ENCODE assay signal across 8 cellular contexts in genomic region chr7:116954443-116954838, GRCh38. TPM values are rescaled to one million over a fixed set of nuclear protein-coding genes. Genes with fewer than 3 reads are reported as not detected.
DNase-seq lines count a peak whose midpoint lies in the region; ATAC-seq and TF ChIP-seq lines count a peak whose summit lies in the region.

No MANE protein-coding gene starts in this region.

- peak overlapping the region; percentile 92 to 94 for H3K27ac ChIP-seq in mucosa of rectum (ENCODE audit: low read depth in 2 of 2, low read length in 2 of 2)

- H3K4me1 ChIP-seq in mucosa of rectum (ENCODE audit: control insufficient read depth in 2 of 2, insufficient read depth in 2 of 2, low read length in 2 of 2): peaks cover 10 to 16% of the 10 kb centered on the region in 2 donors

- peaks cover 52% of the 10 kb centered on the region for H3K4me1 Mint-ChIP-seq in HFFc6 (ENCODE audit: low read depth)
- peaks cover 21% of the 10 kb centered on the region for H3K4me1 Mint-ChIP-seq in MCF 10A (ENCODE audit: insufficient read depth, unreplicated experiment)

- H3K9ac ChIP-seq in mucosa of rectum (ENCODE audit: low read depth in 1 of 2, low read length in 2 of 2): peak overlapping the region; percentile 90 to 98

- CTCF ChIA-PET in MCF 10A (lab: Yijun Ruan, JAX): interaction anchor here (0.6 to 1.2 kb wide), 6 partner anchors 19 to 34 kb away, joined by 3 to 6 read pairs (median 3); no protein-coding TSS in a partner anchor

- POLR2A ChIA-PET in MCF 10A (lab: Yijun Ruan, JAX): interaction anchor here (0.6 to 3.0 kb wide), 20 partner anchors 10 to 432 kb away, joined by 3 to 17 read pairs (median 4); no protein-coding TSS in a partner anchor

- no peaks in the 10 kb centered on the region for H3K27me3 Mint-ChIP-seq in HFFc6 (ENCODE audit: insufficient read depth)
- no peaks in the 10 kb centered on the region for H3K27me3 Mint-ChIP-seq in MCF 10A (ENCODE audit: insufficient read depth, unreplicated experiment)

- DNase-seq in AG09309 (ENCODE audit: low read depth) (no peak), HFFc6 (no peak), MCF 10A (ENCODE audit: unreplicated experiment) (no peak), OCI-M2 (lab: John Stamatoyannopoulos, UW; ENCODE audit: unreplicated experiment) (no peak)

- H3K9me3 Mint-ChIP-seq in HFFc6 (no peaks in the 10 kb centered on the region), MCF 10A (ENCODE audit: unreplicated experiment) (no peaks in the 10 kb centered on the region)

- no peaks in the 10 kb centered on the region for H3K36me3 ChIP-seq in mucosa of rectum (ENCODE audit: control insufficient read depth in 2 of 2, insufficient read depth in 2 of 2, low read length in 2 of 2)

- H3K36me3 Mint-ChIP-seq in HFFc6 (ENCODE audit: low read depth): peaks cover 17% of the 10 kb centered on the region
- H3K36me3 Mint-ChIP-seq in MCF 10A (ENCODE audit: insufficient read depth, unreplicated experiment): peaks cover 6% of the 10 kb centered on the region

- intact Hi-C loops in MCF 10A (cut with micrococcal nuclease): no loop called here

- H3K27ac Mint-ChIP-seq in HFFc6 (peak overlapping the region; percentile 99), MCF 10A (ENCODE audit: low read depth, unreplicated experiment) (peak overlapping the region; percentile 93)

- TF ChIP-seq CTCF in AG09309 (IDR thresholded peaks at IDR 0.05; ENCODE audit: control insufficient read depth, insufficient read depth, low read depth, low read length, missing control alignments): no peak
- TF ChIP-seq CTCF in HFFc6 (IDR thresholded peaks at IDR 0.05): no peak
- no peak for TF ChIP-seq CTCF in MCF 10A (IDR thresholded peaks at IDR 0.05; ENCODE audit: unreplicated experiment)

- no peaks in the 10 kb centered on the region for H3K27me3 ChIP-seq in mucosa of rectum (ENCODE audit: control insufficient read depth in 2 of 2, insufficient read depth in 2 of 2, low read length in 2 of 2)

- H3K9me3 ChIP-seq in mucosa of rectum (ENCODE audit: control insufficient read depth in 2 of 2, low read length in 2 of 2): no peaks in the 10 kb centered on the region

- ATAC-seq in GM19023 (IDR thresholded peaks at IDR 0.05; ENCODE audit: unreplicated experiment) (no peak), GM21737 (IDR thresholded peaks at IDR 0.05; ENCODE audit: unreplicated experiment) (no peak), GM21367 (IDR thresholded peaks at IDR 0.05; ENCODE audit: unreplicated experiment) (no peak)

- H3K4me3 ChIP-seq in AG09309 (ENCODE audit: control insufficient read depth, low read depth, low read length) (peak overlapping the region; percentile 82), mucosa of rectum (ENCODE audit: low read length in 2 of 2) (peak overlapping the region; percentile 96)

- BruUV-seq in MCF 10A (replicated peaks; lab: Mats Ljungman, UMichigan): TSS peak; percentile 64

- peak overlapping the region; percentile 99 for H3K4me3 Mint-ChIP-seq in HFFc6
- H3K4me3 Mint-ChIP-seq in MCF 10A (ENCODE audit: unreplicated experiment): peak overlapping the region; percentile 91

RNA-seq across cellular contexts. Expression of gene ST7, which starts 1.1 kb away (rescaled TPM):
- 10 to 100 TPM; 13.5 to 18.8 (median 16.8) TPM for total RNA-seq in HFFc6 (2021; fragmentation: NEBNext Ultra II Directional; extraction: Animal tissue kit (Norgen Biotek cat#: 25700))
- 14.8 and 18.5 TPM in 2 replicates for total RNA-seq in MCF 10A (2022)
